Comparison of ENCODE assay signal across 1 cellular context in genomic region chrX:124042042-124042441, GRCh38.
TF ChIP-seq lines count a peak whose summit lies in the region.

No MANE protein-coding gene starts in this region.

TF ChIP-seq in IMR-90, 13 proteins besides CTCF, POLR2A, EP300 and RAD21:
- TF ChIP-seq USF2 (IDR thresholded peaks at IDR 0.05; ENCODE audit: low read depth, low read length) (no peak), SMC3 (IDR thresholded peaks at IDR 0.05; ENCODE audit: low read depth, low read length) (no peak), BHLHE40 (IDR thresholded peaks at IDR 0.05; ENCODE audit: low read depth, low read length) (no peak), CEBPB (IDR thresholded peaks at IDR 0.05; ENCODE audit: low read depth, low read length) (no peak), MAZ (IDR thresholded peaks at IDR 0.05; ENCODE audit: borderline replicate concordance, low read depth, low read length) (no peak), CHD1 (IDR thresholded peaks at IDR 0.05; ENCODE audit: low read depth, low read length) (no peak), MAFK (IDR thresholded peaks at IDR 0.05; ENCODE audit: low read depth, low read length) (no peak), NFE2L2 (IDR thresholded peaks at IDR 0.05; ENCODE audit: low read depth, low read length) (no peak), RFX5 (IDR thresholded peaks at IDR 0.05; ENCODE audit: low read depth, low read length) (no peak), RCOR1 (IDR thresholded peaks at IDR 0.05; ENCODE audit: insufficient replicate concordance, low read length) (no peak), ELK1 (IDR thresholded peaks at IDR 0.05; ENCODE audit: borderline replicate concordance, low read depth, low read length) (no peak), FOS (IDR thresholded peaks at IDR 0.05; ENCODE audit: low read depth, low read length) (no peak), MXI1 (IDR thresholded peaks at IDR 0.05; ENCODE audit: borderline replicate concordance, low read depth, low read length) (no peak)
